In genomic region chr1:147252540-147252939, GRCh38 we compare ENCODE assay signal across 19 cellular contexts. TPM values are rescaled to one million over a fixed set of nuclear protein-coding genes. Genes with fewer than 3 reads are reported as not detected.
DNase-seq lines count a peak whose midpoint lies in the region; ATAC-seq and TF ChIP-seq lines count a peak whose summit lies in the region.
"Had no signal": no experiment of that assay in that cellular context is flagged by ENCODE, and none has a peak within 500 bp of the region (broad histone marks: within the 10 kb centered on the region; RNA-seq: fewer than 3 reads in every experiment).

No MANE protein-coding gene starts in this region.

- H3K27ac Mint-ChIP-seq in T-helper 17 cell = peak overlapping the region; percentile 65
- H3K27ac Mint-ChIP-seq: CD8-positive, alpha-beta memory T cell had no signal

- H3K27ac ChIP-seq in dorsolateral prefrontal cortex = no peak overlapping the region
- H3K27ac ChIP-seq: C4-2B had no signal

- ATAC-seq in T-helper 17 cell (no peak), mucosa of descending colon (peak; percentile 62)
- ATAC-seq: Panc1 had no signal

- intact Hi-C loops in mucosa of descending colon (cut with DNase I, micrococcal nuclease) = no loop called here
- intact Hi-C loops in dorsolateral prefrontal cortex (cut with DNase I) = no loop called here

- H3K9me3 ChIP-seq in T-helper 17 cell (ENCODE audit: control insufficient read depth, low read length, poor library complexity, severe bottlenecking) (no peaks in the 10 kb centered on the region), mucosa of descending colon (no peaks in the 10 kb centered on the region)
- H3K9me3 ChIP-seq: MG63 had no signal

- no peaks in the 10 kb centered on the region for H3K27me3 ChIP-seq in dorsolateral prefrontal cortex
- H3K27me3 ChIP-seq: MG63 had no signal

- peaks cover 6% of the 10 kb centered on the region for H3K36me3 Mint-ChIP-seq in T-helper 17 cell (ENCODE audit: low read depth)

- TF ChIP-seq CTCF in mucosa of descending colon (IDR thresholded peaks at IDR 0.05) = no peak
- TF ChIP-seq CTCF in dorsolateral prefrontal cortex (IDR thresholded peaks at IDR 0.05 in 54 of 56, conservative IDR thresholded peaks at IDR 0.05 in 2 of 56; ENCODE audit: low read depth in 1 of 56, partially characterized antibody in 56 of 56) = no peak

- H3K4me3 Mint-ChIP-seq in T-helper 17 cell = no peak overlapping the region
- H3K4me3 Mint-ChIP-seq: CD8-positive, alpha-beta memory T cell had no signal

- peak; percentile 9 for DNase-seq in NCI-H748 (lab: John Stamatoyannopoulos, UW; ENCODE audit: unreplicated experiment)
- DNase-seq in NCI-H748 treated with DMSO at 0.1 percent for 48 hours (lab: John Stamatoyannopoulos, UW) = no peak
- peak; percentile 50 for DNase-seq in NCI-H146 (lab: John Stamatoyannopoulos, UW)
- DNase-seq in T-helper 17 cell = no peak
- no peak for DNase-seq in mucosa of descending colon
- DNase-seq in dorsolateral prefrontal cortex = no peak
- no peak for DNase-seq in hepatic stellate cell (ENCODE audit: low spot score)
- DNase-seq in GF-D8 (lab: John Stamatoyannopoulos, UW) = no peak
- DNase-seq: AML-193; CD8-positive, alpha-beta memory T cell; EL; Kasumi-1; MG63; NCI-H1436; NCI-H2081 treated with DMSO at 0.1 percent for 48 hours; NCI-H82 had no signal

- H3K36me3 ChIP-seq in mucosa of descending colon (ENCODE audit: low read depth) = no peaks in the 10 kb centered on the region

- H3K4me3 ChIP-seq in mucosa of descending colon = no peak overlapping the region
- no peak overlapping the region for H3K4me3 ChIP-seq in dorsolateral prefrontal cortex
- H3K4me3 ChIP-seq: MG63 had no signal

- H3K4me1 ChIP-seq in mucosa of descending colon (ENCODE audit: low read depth) = no peaks in the 10 kb centered on the region

- peaks cover 27% of the 10 kb centered on the region for H3K4me1 Mint-ChIP-seq in T-helper 17 cell

- no peaks in the 10 kb centered on the region for H3K27me3 Mint-ChIP-seq in T-helper 17 cell
- H3K27me3 Mint-ChIP-seq: CD8-positive, alpha-beta memory T cell had no signal

RNA-seq across cellular contexts. Expression of gene CHD1L, which starts 10.1 kb away (rescaled TPM):
- total RNA-seq in T-helper 17 cell (10 to 100 TPM; 29.0 to 29.3 TPM), mucosa of descending colon (10 to 100 TPM; 33.8 to 40.0 (median 34.5) TPM), dorsolateral prefrontal cortex (10 to 100 TPM; 27.3 to 72.3 (median 39.1) TPM)

RNA-seq across cellular contexts. Expression of gene FMO5, which starts 27.4 kb away (rescaled TPM):
- total RNA-seq in T-helper 17 cell = 1 to 10 TPM; 1.7 to 1.9 TPM
- 100 to 1,000 TPM in 1 of 3 donors, 10 to 100 TPM in 2; 25.2 to 111 (median 55.7) TPM for total RNA-seq in mucosa of descending colon
- 10 to 100 TPM in 4 of 120 experiments, 1 to 10 TPM in 114, under 1 TPM in 2; 0.93 to 17.2 (median 3.4) TPM for total RNA-seq in dorsolateral prefrontal cortex
- total RNA-seq: A172 had no signal

Comparison
In these comparisons a context has a peak if more than half of its experiments do, and no peak if none do; other contexts are left out.
1. DNase-seq: peak in NCI-H748 (single experiment) and NCI-H146 (single experiment); none in NCI-H748 treated with DMSO at 0.1 percent for 48 hours (single experiment), T-helper 17 cell (0 of 3), mucosa of descending colon (0 of 3), dorsolateral prefrontal cortex (0 of 10), hepatic stellate cell (single experiment) and GF-D8 (single experiment).